ENCODE assay signal across 18 cellular contexts in the genomic region with DNA sequence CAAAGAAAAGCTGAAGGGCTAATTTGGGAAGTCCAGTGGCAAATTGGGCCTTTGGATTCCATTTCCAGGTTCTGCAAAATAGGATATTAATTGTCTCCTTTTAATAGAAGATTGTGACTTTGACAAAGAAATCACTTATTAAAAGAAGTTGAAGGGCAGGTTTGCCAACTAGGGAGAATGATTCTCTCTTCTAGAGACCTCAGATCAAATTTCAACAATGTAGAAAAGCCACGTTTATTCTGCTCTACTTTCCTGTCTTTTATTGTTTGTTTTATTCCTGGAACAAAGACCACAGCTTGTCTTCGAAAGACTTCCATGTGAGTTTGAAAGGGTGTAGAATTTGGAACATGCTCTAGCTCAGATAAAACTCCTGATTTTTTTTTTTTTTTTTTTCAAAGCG.
DNase-seq lines count a peak whose midpoint lies in the region; ATAC-seq and TF ChIP-seq lines count a peak whose summit lies in the region.
"Had no signal": no experiment of that assay in that cellular context is flagged by ENCODE, and none has a peak within 500 bp of the region (broad histone marks: within the 10 kb centered on the region; RNA-seq: fewer than 3 reads in every experiment).

No MANE protein-coding gene starts in this region.

- H3K4me3 Mint-ChIP-seq in activated naive CD4-positive, alpha-beta T cell treated with anti-CD3 and anti-CD28 coated beads for 36 hours, result no peak overlapping the region
- H3K4me3 Mint-ChIP-seq: activated CD4-positive, alpha-beta memory T cell treated with anti-CD3 and anti-CD28 coated beads, Interleukin-2, amount 10 ng/mL, durations not matched to agents 7 days and 5 days; activated T-cell treated with anti-CD3 and anti-CD28 coated beads, Interleukin-2, amount 50 U/mL, for 72 hours; HFFc6 had no signal

- H3K27ac Mint-ChIP-seq in activated naive CD4-positive, alpha-beta T cell treated with anti-CD3 and anti-CD28 coated beads for 36 hours, result no peak overlapping the region
- H3K27ac Mint-ChIP-seq: activated CD4-positive, alpha-beta memory T cell treated with anti-CD3 and anti-CD28 coated beads, Interleukin-2, amount 10 ng/mL, durations not matched to agents 7 days and 5 days; activated T-cell treated with anti-CD3 and anti-CD28 coated beads, Interleukin-2, amount 50 U/mL, for 72 hours; HFFc6 had no signal

- H3K9me3 ChIP-seq in Loucy (ENCODE audit: insufficient read depth, low read depth, low read length) (no peaks in the 10 kb centered on the region), esophagus squamous epithelium (no peaks in the 10 kb centered on the region), tibial artery (no peaks in the 10 kb centered on the region)
- H3K9me3 ChIP-seq: thoracic aorta had no signal

- H3K36me3 Mint-ChIP-seq in activated naive CD4-positive, alpha-beta T cell treated with anti-CD3 and anti-CD28 coated beads for 36 hours (ENCODE audit: low read depth), result no peaks in the 10 kb centered on the region

- no peaks in the 10 kb centered on the region for H3F3A ChIP-seq in Loucy (ENCODE audit: low read depth)

- H3K4me1 ChIP-seq in Loucy (ENCODE audit: insufficient read depth, low read length, poor library complexity, severe bottlenecking) (peaks cover 37% of the 10 kb centered on the region), esophagus squamous epithelium (peaks cover 16 to 42% (median 24%) of the 10 kb centered on the region in 3 donors), tibial artery (peaks cover 0 to 30% (median 9%) of the 10 kb centered on the region in 4 donors)

- CTCF ChIA-PET in activated naive CD4-positive, alpha-beta T cell treated with anti-CD3 and anti-CD28 coated beads for 36 hours (lab: Charles Lee), result no interaction called here

- H3K27me3 ChIP-seq in Loucy (ENCODE audit: insufficient read depth, low read length, poor library complexity, severe bottlenecking) (no peaks in the 10 kb centered on the region), esophagus squamous epithelium (no peaks in the 10 kb centered on the region), tibial artery (no peaks in the 10 kb centered on the region)
- H3K27me3 ChIP-seq: cardiac muscle cell had no signal

- H3K36me3 ChIP-seq in Loucy (ENCODE audit: insufficient read depth, low read length) (no peaks in the 10 kb centered on the region), esophagus squamous epithelium (no peaks in the 10 kb centered on the region), tibial artery (no peaks in the 10 kb centered on the region)
- H3K36me3 ChIP-seq: cardiac muscle cell, thoracic aorta had no signal

- peak; percentile 24 for DNase-seq in DMS153 treated with DMSO at 0.1 percent for 48 hours (lab: John Stamatoyannopoulos, UW; ENCODE audit: unreplicated experiment)
- DNase-seq in NCI-H748 treated with DMSO at 0.1 percent for 48 hours (lab: John Stamatoyannopoulos, UW), result peak; percentile 83
- no peak for DNase-seq in esophagus squamous epithelium (lab: John Stamatoyannopoulos, UW)
- no peak for DNase-seq in activated naive CD4-positive, alpha-beta T cell treated with anti-CD3 and anti-CD28 coated beads for 36 hours
- no peak for DNase-seq in tibial artery
- DNase-seq: activated CD4-positive, alpha-beta memory T cell treated with anti-CD3 and anti-CD28 coated beads, Interleukin-2, amount 10 ng/mL, durations not matched to agents 7 days and 5 days; activated T-cell treated with anti-CD3 and anti-CD28 coated beads, Interleukin-2, amount 50 U/mL, for 72 hours; HFFc6; left cardiac atrium; RPMI8226; stimulated activated CD4-positive, alpha-beta T cell treated with anti-CD3 and anti-CD28 coated beads, Interleukin-4, amount 100 ng/mL, for 24 hours; stimulated activated CD8-positive, alpha-beta memory T cell treated with anti-CD3 and anti-CD28 coated beads, Interleukin-4, amount 100 ng/mL, for 48 hours; SW 1271 had no signal

- H2AFZ ChIP-seq in Loucy (ENCODE audit: low read length), result no peak overlapping the region

- H3K4me1 Mint-ChIP-seq in activated naive CD4-positive, alpha-beta T cell treated with anti-CD3 and anti-CD28 coated beads for 36 hours (ENCODE audit: low read depth), result no peaks in the 10 kb centered on the region
- H3K4me1 Mint-ChIP-seq: activated CD4-positive, alpha-beta memory T cell treated with anti-CD3 and anti-CD28 coated beads, Interleukin-2, amount 10 ng/mL, durations not matched to agents 7 days and 5 days had no signal

- intact Hi-C loops in esophagus squamous epithelium (cut with DNase I), result no loop called here
- intact Hi-C loops in activated naive CD4-positive, alpha-beta T cell treated with anti-CD3 and anti-CD28 coated beads for 36 hours (cut with micrococcal nuclease), result no loop called here
- intact Hi-C loops in tibial artery (cut with DNase I; ENCODE audit: low total_unique reads), result no loop called here

- peaks cover 2% of the 10 kb centered on the region for H3K27me3 Mint-ChIP-seq in activated naive CD4-positive, alpha-beta T cell treated with anti-CD3 and anti-CD28 coated beads for 36 hours (ENCODE audit: low read depth)
- H3K27me3 Mint-ChIP-seq: activated CD4-positive, alpha-beta memory T cell treated with anti-CD3 and anti-CD28 coated beads, Interleukin-2, amount 10 ng/mL, durations not matched to agents 7 days and 5 days had no signal

- peak overlapping the region; percentile 24 for H3K4me2 ChIP-seq in Loucy (ENCODE audit: low read depth, low read length, poor library complexity, severe bottlenecking)

- no peaks in the 10 kb centered on the region for H3K79me2 ChIP-seq in Loucy (ENCODE audit: insufficient read depth, low read length)

- WGBS in esophagus squamous epithelium, 2 donors, result 20 to 38% methylated on average over 3 of the region's 3 CpGs

- H3K4me3 ChIP-seq in Loucy (ENCODE audit: low read length, poor library complexity, severe bottlenecking) (no peak overlapping the region), esophagus squamous epithelium (no peak overlapping the region), tibial artery (no peak overlapping the region)
- H3K4me3 ChIP-seq: cardiac muscle cell, thoracic aorta had no signal

- no peaks in the 10 kb centered on the region for H4K20me1 ChIP-seq in Loucy (ENCODE audit: insufficient read depth, low read length, poor library complexity, severe bottlenecking)

- no peak for TF ChIP-seq CTCF in Loucy (conservative IDR thresholded peaks at IDR 0.05; ENCODE audit: low read length)
- TF ChIP-seq CTCF in esophagus squamous epithelium (IDR thresholded peaks at IDR 0.05), result no peak
- TF ChIP-seq CTCF in tibial artery (IDR thresholded peaks at IDR 0.05), result no peak

- H3K27ac ChIP-seq in esophagus squamous epithelium, result peak overlapping the region in 3 of 4 donors; percentile 15 to 59 (median 40)
- H3K27ac ChIP-seq in tibial artery, result no peak overlapping the region
- H3K27ac ChIP-seq: cardiac muscle cell had no signal

- H3K9ac ChIP-seq in Loucy (ENCODE audit: low read depth, low read length, poor library complexity, severe bottlenecking), result no peak overlapping the region

- H3K9me2 ChIP-seq in Loucy (replicated peaks; ENCODE audit: low read depth, low read length), result no peaks in the 10 kb centered on the region

- H3K9me3 Mint-ChIP-seq in activated naive CD4-positive, alpha-beta T cell treated with anti-CD3 and anti-CD28 coated beads for 36 hours, result no peaks in the 10 kb centered on the region
- H3K9me3 Mint-ChIP-seq: activated CD4-positive, alpha-beta memory T cell treated with anti-CD3 and anti-CD28 coated beads, Interleukin-2, amount 10 ng/mL, durations not matched to agents 7 days and 5 days had no signal

- no peak for TF ChIP-seq POLR2A in esophagus squamous epithelium (IDR thresholded peaks at IDR 0.05)

- no peak for ATAC-seq in GM21381 (IDR thresholded peaks at IDR 0.05; ENCODE audit: unreplicated experiment)
- ATAC-seq in HG03457 (IDR thresholded peaks at IDR 0.05; ENCODE audit: unreplicated experiment), result no peak
- ATAC-seq: activated T-cell treated with anti-CD3 and anti-CD28 coated beads, Interleukin-2, amount 50 U/mL, for 72 hours; left cardiac atrium had no signal

Comparison
In these comparisons a context has a peak if more than half of its experiments do, and no peak if none do; other contexts are left out.
1. DNase-seq: peak in DMS153 treated with DMSO at 0.1 percent for 48 hours (single experiment) and NCI-H748 treated with DMSO at 0.1 percent for 48 hours (single experiment); none in esophagus squamous epithelium (single experiment), activated naive CD4-positive, alpha-beta T cell treated with anti-CD3 and anti-CD28 coated beads for 36 hours (single experiment) and tibial artery (0 of 2).
2. H3K27ac ChIP-seq: peak in esophagus squamous epithelium (3 of 4); none in tibial artery (0 of 2).